Comparison of ENCODE assay signal across 8 cellular contexts in genomic region chr7:1087462-1087809, GRCh38. TPM values are rescaled to one million over a fixed set of nuclear protein-coding genes. Genes with fewer than 3 reads are reported as not detected.
DNase-seq lines count a peak whose midpoint lies in the region; ATAC-seq and TF ChIP-seq lines count a peak whose summit lies in the region.

No MANE protein-coding gene starts in this region.

- no peaks in the 10 kb centered on the region; the same call in 1 of the 2 replicates for H4K20me1 ChIP-seq in HCT116 (ENCODE audit: insufficient read depth)

- no peak overlapping the region for H3K27ac ChIP-seq in ACC112 (ENCODE audit: low read depth, low read length)
- H3K27ac ChIP-seq in HCT116 (ENCODE audit: low read depth, low read length) = no peak overlapping the region; the same call in 1 of the 2 replicates
- H3K27ac ChIP-seq in colonic mucosa = no peak overlapping the region
- H3K27ac ChIP-seq in effector memory CD4-positive, alpha-beta T cell (ENCODE audit: insufficient read depth, low read length, poor library complexity, severe bottlenecking) = no peak overlapping the region

- RAD21 ChIA-PET in HCT116 (lab: Charles Lee; ENCODE audit: low non-redundant PET in 1 of 2, low total read pairs in 2 of 2, uncharacterized antibody in 2 of 2, unreplicated experiment in 2 of 2) = interaction anchor here in 1 of 2 experiments (0.6 kb wide), 1 partner anchor 29 kb away, joined by 3 read pairs; no protein-coding TSS in a partner anchor

- BruUV-seq in HCT116 (replicated peaks; lab: Mats Ljungman, UMichigan) (no TSS peak), Caco-2 (replicated peaks; lab: Mats Ljungman, UMichigan) (no TSS peak)

- H3K4me3 Mint-ChIP-seq in naive B cell (peak overlapping the region; percentile 59 to 89 (median 84)), Caco-2 (ENCODE audit: unreplicated experiment) (no peak overlapping the region)

- peaks cover 0 to 9% of the 10 kb centered on the region in 2 donors for H3K36me3 Mint-ChIP-seq in naive B cell
- no peaks in the 10 kb centered on the region for H3K36me3 Mint-ChIP-seq in Caco-2 (ENCODE audit: insufficient read depth, unreplicated experiment)

- H3K4me2 ChIP-seq in HCT116 (ENCODE audit: low read length) = peak overlapping the region; percentile 82

- ATAC-seq in HCT116 (no peak), naive B cell (ENCODE audit: low read depth in 2 of 2) (no peak)

- H3K27ac Mint-ChIP-seq in naive B cell (peak overlapping the region; percentile 19 to 90 (median 82)), Caco-2 (ENCODE audit: unreplicated experiment) (no peak overlapping the region)

- H3K9me2 ChIP-seq in HCT116 (ENCODE audit: insufficient read depth) = no peaks in the 10 kb centered on the region

- no peak for TF ChIP-seq RAD21 in HCT116 (IDR thresholded peaks at IDR 0.05; ENCODE audit: low read depth)

- H3K4me1 ChIP-seq in ACC112 (ENCODE audit: control insufficient read depth, insufficient read depth, low read length, unreplicated experiment) = peaks cover 30% of the 10 kb centered on the region
- peaks cover 26 to 33% of the 10 kb centered on the region in 2 experiments for H3K4me1 ChIP-seq in HCT116 (ENCODE audit: control insufficient read depth in 1 of 2, insufficient read depth in 2 of 2, low read length in 2 of 2)
- no peaks in the 10 kb centered on the region for H3K4me1 ChIP-seq in colonic mucosa
- peaks cover 9% of the 10 kb centered on the region for H3K4me1 ChIP-seq in effector memory CD4-positive, alpha-beta T cell (ENCODE audit: control insufficient read depth, insufficient read depth, low read length, poor library complexity, severe bottlenecking)
- no peaks in the 10 kb centered on the region for H3K4me1 ChIP-seq in Caco-2

- H3K27me3 ChIP-seq in ACC112 (ENCODE audit: insufficient read depth, low read length) (no peaks in the 10 kb centered on the region), HCT116 (ENCODE audit: insufficient read depth, low read length) (no peaks in the 10 kb centered on the region), colonic mucosa (no peaks in the 10 kb centered on the region), Caco-2 (replicated peaks; ENCODE audit: control insufficient read depth, insufficient read depth, low read length) (no peaks in the 10 kb centered on the region)
- no peaks in the 10 kb centered on the region for H3K27me3 ChIP-seq in effector memory CD4-positive, alpha-beta T cell (replicated peaks; ENCODE audit: control insufficient read depth, insufficient read depth, low read length, poor library complexity, severe bottlenecking)

- H3K9me3 Mint-ChIP-seq in naive B cell (no peaks in the 10 kb centered on the region), Caco-2 (ENCODE audit: unreplicated experiment) (no peaks in the 10 kb centered on the region)

- H2AFZ ChIP-seq in ACC112 (ENCODE audit: low read length, unreplicated experiment) (no peak overlapping the region), HCT116 (ENCODE audit: low read depth, low read length, poor library complexity, severe bottlenecking) (no peak overlapping the region)

- H3K9me3 ChIP-seq in HCT116 (ENCODE audit: control insufficient read depth in 1 of 2, insufficient read depth in 1 of 2, low read depth in 1 of 2, low read length in 2 of 2) (no peaks in the 10 kb centered on the region), colonic mucosa (no peaks in the 10 kb centered on the region), Caco-2 (no peaks in the 10 kb centered on the region)
- no peaks in the 10 kb centered on the region for H3K9me3 ChIP-seq in effector memory CD4-positive, alpha-beta T cell (ENCODE audit: control insufficient read depth, low read length)

- H3K79me2 ChIP-seq in ACC112 (ENCODE audit: control insufficient read depth, insufficient read depth, low read length, unreplicated experiment) (peaks cover 2% of the 10 kb centered on the region), HCT116 (ENCODE audit: insufficient read depth, low read length) (peaks cover 16% of the 10 kb centered on the region)

- H3K27me3 Mint-ChIP-seq in naive B cell = peaks cover 0 to 4% (median 0%) of the 10 kb centered on the region in 3 donors
- no peaks in the 10 kb centered on the region for H3K27me3 Mint-ChIP-seq in Caco-2 (ENCODE audit: insufficient read depth, unreplicated experiment)

- H3K4me1 Mint-ChIP-seq in naive B cell = peaks cover 22 to 34% (median 23%) of the 10 kb centered on the region in 3 donors
- H3K4me1 Mint-ChIP-seq in Caco-2 (ENCODE audit: low read depth, unreplicated experiment) = no peaks in the 10 kb centered on the region

- DNase-seq in HCT116 (ENCODE audit: low read depth, low spot score) (no peak), colonic mucosa (no peak), naive B cell (no peak), KG1 (lab: John Stamatoyannopoulos, UW) (no peak), Caco-2 (no peak), hypothalamus (lab: John Stamatoyannopoulos, UW) (no peak)
- DNase-seq in effector memory CD4-positive, alpha-beta T cell = no peak

- POLR2A ChIA-PET in HCT116 (lab: Charles Lee) (no interaction called here), Caco-2 (lab: Charles Lee) (no interaction called here)

- H3K9ac ChIP-seq in HCT116 (ENCODE audit: low read length) = peak overlapping the region; percentile 62
- H3K9ac ChIP-seq in colonic mucosa (ENCODE audit: low read depth in 2 of 2, low read length in 2 of 2) = peak overlapping the region in 1 of 2 donors; percentile 71

- CTCF ChIA-PET in HCT116 (lab: Charles Lee) = interaction anchor here (1.5 kb wide), 1 partner anchor 96 kb away, joined by 5 read pairs; no protein-coding TSS in a partner anchor
- CTCF ChIA-PET in Caco-2 (lab: Charles Lee) = interaction anchor here (1.5 kb wide), 2 partner anchors 36 to 94 kb away, joined by 4 read pairs; no protein-coding TSS in a partner anchor

- intact Hi-C loops in HCT116 (cut with micrococcal nuclease) = loop anchor here (2.0 to 5.0 kb wide), 2 partner anchors 50 to 89 kb away; a partner anchor contains a TSS
- intact Hi-C loops in colonic mucosa (cut with DNase I) = loop anchor here (5.0 kb wide), 2 partner anchors 75 to 90 kb away; partner anchors contain the start of gene ZFAND2A
- intact Hi-C loops in Caco-2 (cut with micrococcal nuclease; ENCODE audit: unreplicated experiment) = no loop called here

- H3K36me3 ChIP-seq in ACC112 (ENCODE audit: insufficient read depth, low read length) (no peaks in the 10 kb centered on the region), HCT116 (ENCODE audit: control insufficient read depth in 1 of 2, insufficient read depth in 2 of 2, low read length in 2 of 2) (no peaks in the 10 kb centered on the region), colonic mucosa (no peaks in the 10 kb centered on the region), Caco-2 (ENCODE audit: control insufficient read depth, insufficient read depth, low read length) (no peaks in the 10 kb centered on the region)
- H3K36me3 ChIP-seq in effector memory CD4-positive, alpha-beta T cell (ENCODE audit: control insufficient read depth, insufficient read depth, low read length) = no peaks in the 10 kb centered on the region

- no peak for TF ChIP-seq POLR2A in HCT116 (IDR thresholded peaks at IDR 0.05; ENCODE audit: borderline replicate concordance, extremely low read depth, insufficient read depth, insufficient read length)

- TF ChIP-seq CTCF in HCT116 (IDR thresholded peaks at IDR 0.05 in 2 of 3, conservative IDR thresholded peaks at IDR 0.05 in 1 of 3; ENCODE audit: borderline replicate concordance in 1 of 3, insufficient read depth in 1 of 3, low read depth in 2 of 3, low read length in 2 of 3) = no peak
- TF ChIP-seq CTCF in colonic mucosa (IDR thresholded peaks at IDR 0.05) = no peak
- TF ChIP-seq CTCF in Caco-2 (IDR thresholded peaks at IDR 0.05; ENCODE audit: insufficient read depth in 1 of 2, low read depth in 1 of 2, low read length in 1 of 2, severe bottlenecking in 1 of 2, unreplicated experiment in 1 of 2) = no peak

- H3K4me3 ChIP-seq in ACC112 (ENCODE audit: low read depth, low read length) (peak overlapping the region; percentile 79), HCT116 (replicated peaks in 1 of 2; ENCODE audit: low read depth in 1 of 2, low read length in 2 of 2) (peak overlapping the region in 1 of 2 experiments; percentile 50; a peak in 2 of 4 replicates), colonic mucosa (peak overlapping the region; percentile 30), Caco-2 (ENCODE audit: low read depth, low read length) (no peak overlapping the region)
- H3K4me3 ChIP-seq in effector memory CD4-positive, alpha-beta T cell (ENCODE audit: insufficient read depth, low read depth, low read length, poor library complexity, severe bottlenecking) = no peak overlapping the region

TF ChIP-seq in HCT116, 20 proteins besides CTCF, POLR2A, EP300 and RAD21 (continues in another document):
- TF ChIP-seq JUND (IDR thresholded peaks at IDR 0.05) (no peak), REST (IDR thresholded peaks at IDR 0.05; ENCODE audit: low read depth) (no peak)

RNA-seq across cellular contexts. Expression of gene GPER1, which starts 0.5 kb away (rescaled TPM):
- total RNA-seq in HCT116 (2021; ENCODE audit: unreplicated experiment) (1.2 TPM), colonic mucosa (1 to 10 TPM; 5.7 to 8.2 TPM), Caco-2 (2022) (0.25 TPM in 1 of 2 replicates, not detected in the other)
- 1.0 and 1.3 TPM in 2 replicates for polyA plus RNA-seq in HCT116 (2012)
- under 1 TPM in 3 of 6 donors, not detected in 3; 0.40 to 0.88 (median 0.65) TPM for polyA plus RNA-seq in naive B cell (ENCODE audit: low read depth in 6 of 6)

RNA-seq across cellular contexts. Expression of gene GPR146, which starts 43.1 kb away (rescaled TPM):
- total RNA-seq in HCT116 (2021; ENCODE audit: unreplicated experiment) (2.4 TPM), colonic mucosa (1 to 10 TPM; 2.9 to 9.0 TPM), Caco-2 (2022) (1.8 and 3.0 TPM in 2 replicates)
- polyA plus RNA-seq in HCT116 (2012) = 2.6 and 3.0 TPM in 2 replicates
- polyA plus RNA-seq in naive B cell (ENCODE audit: low read depth in 6 of 6) = 1 to 10 TPM; 2.0 to 9.7 (median 3.9) TPM

Comparison
In these comparisons a context has a peak if more than half of its experiments do, and no peak if none do; other contexts are left out.
1. H3K4me3 ChIP-seq: peak in ACC112 (single experiment) and colonic mucosa (single experiment); none in effector memory CD4-positive, alpha-beta T cell (single experiment) and Caco-2 (single experiment).